In genomic region chr17:58120195-58120822, GRCh38 we compare ENCODE assay signal across 9 cellular contexts. TPM values are rescaled to one million over a fixed set of nuclear protein-coding genes. Genes with fewer than 3 reads are reported as not detected.
DNase-seq lines count a peak whose midpoint lies in the region; ATAC-seq and TF ChIP-seq lines count a peak whose summit lies in the region.
"Had no signal": no experiment of that assay in that cellular context is flagged by ENCODE, and none has a peak within 500 bp of the region (broad histone marks: within the 10 kb centered on the region; RNA-seq: fewer than 3 reads in every experiment).

No MANE protein-coding gene starts in this region.

- DNase-seq in Ammon's horn (ENCODE audit: low spot score) (peak; percentile 13), HT1080 (ENCODE audit: low read depth) (peak; percentile 32), foreskin fibroblast (peak; percentile 45 to 83), NCI-H748 (lab: John Stamatoyannopoulos, UW; ENCODE audit: unreplicated experiment) (no peak)
- DNase-seq in activated CD4-positive, alpha-beta T cell treated with anti-CD3 and anti-CD28 coated beads, Interleukin-2, amount 10 ng/mL, durations not matched to agents 7 days and 5 days: peak; percentile 77
- peak; percentile 15 to 17 for DNase-seq in stimulated activated CD4-positive, alpha-beta T cell treated with anti-CD3 and anti-CD28 coated beads, Interleukin-4, amount 100 ng/mL, for 4 hours

- TF ChIP-seq CTCF in foreskin fibroblast (IDR thresholded peaks at IDR 0.05; ENCODE audit: low read depth, low read length): no peak

- H3K27me3 Mint-ChIP-seq in activated CD4-positive, alpha-beta T cell treated with anti-CD3 and anti-CD28 coated beads, Interleukin-2, amount 10 ng/mL, durations not matched to agents 7 days and 5 days: peaks cover 14% of the 10 kb centered on the region

- H3K36me3 Mint-ChIP-seq in activated CD4-positive, alpha-beta T cell treated with anti-CD3 and anti-CD28 coated beads, Interleukin-2, amount 10 ng/mL, durations not matched to agents 7 days and 5 days (ENCODE audit: low read depth): no peaks in the 10 kb centered on the region

- ATAC-seq in GM19452 (IDR thresholded peaks at IDR 0.05; ENCODE audit: unreplicated experiment): no peak
- no peak for ATAC-seq in GM18519 (IDR thresholded peaks at IDR 0.05; ENCODE audit: low FRiP score, unreplicated experiment)

- H3K4me1 Mint-ChIP-seq in activated CD4-positive, alpha-beta T cell treated with anti-CD3 and anti-CD28 coated beads, Interleukin-2, amount 10 ng/mL, durations not matched to agents 7 days and 5 days: peaks cover 6% of the 10 kb centered on the region

- POLR2A ChIA-PET in activated CD4-positive, alpha-beta T cell treated with anti-CD3 and anti-CD28 coated beads, Interleukin-2, amount 10 ng/mL, durations not matched to agents 7 days and 5 days (lab: Charles Lee): no interaction called here

- H3K4me3 Mint-ChIP-seq in activated CD4-positive, alpha-beta T cell treated with anti-CD3 and anti-CD28 coated beads, Interleukin-2, amount 10 ng/mL, durations not matched to agents 7 days and 5 days: no peak overlapping the region
- H3K4me3 Mint-ChIP-seq: stimulated activated naive CD8-positive, alpha-beta T cell treated with anti-CD3 and anti-CD28 coated beads, Interleukin-15, Interleukin-2, amounts not matched to agents 100 ng/mL and 50 ng/mL, for 24 hours had no signal

- CTCF ChIA-PET in activated CD4-positive, alpha-beta T cell treated with anti-CD3 and anti-CD28 coated beads, Interleukin-2, amount 10 ng/mL, durations not matched to agents 7 days and 5 days (lab: Charles Lee): interaction anchor here (0.7 kb wide), 1 partner anchor 400 kb away, joined by 3 read pairs; no protein-coding TSS in a partner anchor

- H3K4me3 ChIP-seq in foreskin fibroblast (ENCODE audit: low read depth in 1 of 2, low read length in 2 of 2): no peak overlapping the region

- H3K9me3 Mint-ChIP-seq in activated CD4-positive, alpha-beta T cell treated with anti-CD3 and anti-CD28 coated beads, Interleukin-2, amount 10 ng/mL, durations not matched to agents 7 days and 5 days: no peaks in the 10 kb centered on the region
- H3K9me3 Mint-ChIP-seq: stimulated activated naive CD8-positive, alpha-beta T cell treated with anti-CD3 and anti-CD28 coated beads, Interleukin-15, Interleukin-2, amounts not matched to agents 100 ng/mL and 50 ng/mL, for 24 hours had no signal

- H3K27ac Mint-ChIP-seq in activated CD4-positive, alpha-beta T cell treated with anti-CD3 and anti-CD28 coated beads, Interleukin-2, amount 10 ng/mL, durations not matched to agents 7 days and 5 days: no peak overlapping the region
- H3K27ac Mint-ChIP-seq: stimulated activated naive CD8-positive, alpha-beta T cell treated with anti-CD3 and anti-CD28 coated beads, Interleukin-15, Interleukin-2, amounts not matched to agents 100 ng/mL and 50 ng/mL, for 24 hours had no signal

RNA-seq across cellular contexts. Expression of gene OR4D1, which starts 27.9 kb away (rescaled TPM):
- not detected in 2 replicates for total RNA-seq in HT1080 (2014; rRNA removed; shearing (Covaris generic))
- not detected in 2 replicates for polyA plus RNA-seq in HT1080 (2015; cell fraction: cytosol; rRNA removed)
- polyA plus RNA-seq in HT1080 (2015; cell fraction: nucleus; rRNA removed): not detected in 2 replicates
- total RNA-seq in activated CD4-positive, alpha-beta T cell treated with anti-CD3 and anti-CD28 coated beads, Interleukin-2, amount 10 ng/mL, durations not matched to agents 7 days and 5 days: under 1 TPM; 0.54 to 0.77 TPM

RNA-seq across cellular contexts. Expression of gene DYNLL2, which starts 37.1 kb away (rescaled TPM):
- total RNA-seq in HT1080 (2014; rRNA removed; shearing (Covaris generic)): 14.4 and 20.0 TPM in 2 replicates
- polyA plus RNA-seq in HT1080 (2015; cell fraction: cytosol; rRNA removed): 15.9 and 16.5 TPM in 2 replicates
- 14.0 and 14.1 TPM in 2 replicates for polyA plus RNA-seq in HT1080 (2015; cell fraction: nucleus; rRNA removed)
- total RNA-seq in activated CD4-positive, alpha-beta T cell treated with anti-CD3 and anti-CD28 coated beads, Interleukin-2, amount 10 ng/mL, durations not matched to agents 7 days and 5 days: 10 to 100 TPM; 30.1 to 31.9 TPM

RNA-seq across cellular contexts. Expression of gene OR4D2, which starts 46.5 kb away (rescaled TPM):
- not detected in 2 replicates for total RNA-seq in HT1080 (2014; rRNA removed; shearing (Covaris generic))
- not detected in 2 replicates for polyA plus RNA-seq in HT1080 (2015; cell fraction: cytosol; rRNA removed)
- not detected in 2 replicates for polyA plus RNA-seq in HT1080 (2015; cell fraction: nucleus; rRNA removed)
- not detected for total RNA-seq in activated CD4-positive, alpha-beta T cell treated with anti-CD3 and anti-CD28 coated beads, Interleukin-2, amount 10 ng/mL, durations not matched to agents 7 days and 5 days
